ENCODE assay signal across 9 cellular contexts in genomic region chr16:55711959-55712876, GRCh38. TPM values are rescaled to one million over a fixed set of nuclear protein-coding genes. Genes with fewer than 3 reads are reported as not detected.
A peak's percentile ranks its signal among the peaks of the same experiment; 100 is the strongest.
DNase-seq lines count a peak whose midpoint lies in the region; ATAC-seq, FAIRE-seq and TF ChIP-seq lines count a peak whose summit lies in the region.
"Had no signal": no experiment of that assay in that cellular context is flagged by ENCODE, and none has a peak within 500 bp of the region (broad histone marks: within the 10 kb centered on the region; RNA-seq: fewer than 3 reads in every experiment).

No MANE protein-coding gene starts in this region.

- H3K4me3 ChIP-seq in A549: no peak overlapping the region
- no peak overlapping the region for H3K4me3 ChIP-seq in OCI-LY7 (ENCODE audit: low read depth, low read length, poor library complexity, severe bottlenecking)
- H3K4me3 ChIP-seq in fibroblast of lung (replicated peaks in 1 of 4; ENCODE audit: control extremely low read depth in 1 of 4, insufficient read depth in 1 of 4, low read depth in 3 of 4, low read length in 4 of 4): no peak overlapping the region
- no peak overlapping the region for H3K4me3 ChIP-seq in tibial artery

- H3K9ac ChIP-seq in fibroblast of lung (ENCODE audit: insufficient read depth, low read length): no peak overlapping the region

- H2AFZ ChIP-seq in OCI-LY7 (ENCODE audit: low read length) (no peak overlapping the region), fibroblast of lung (ENCODE audit: low read length) (no peak overlapping the region)

- DNase-seq in A549 (ENCODE audit: low read depth in 1 of 2, low spot score in 1 of 2) (peak; percentile 58 to 70), OCI-LY7 (ENCODE audit: low spot score) (peak; percentile 63), activated T-cell treated with anti-CD3 and anti-CD28 coated beads for 4 hours (peak; percentile 44), fibroblast of lung (ENCODE audit: low read depth in 2 of 2) (peak; percentile 21 to 64), neural crest cell (ENCODE audit: low read depth, low spot score) (peak; percentile 79), tibial artery (peak; percentile 57 to 75)

- no peaks in the 10 kb centered on the region for H3K9me2 ChIP-seq in OCI-LY7 (ENCODE audit: insufficient read depth, low read length)

- TF ChIP-seq RAD21 in A549 (conservative IDR thresholded peaks at IDR 0.05 in 1 of 2, IDR thresholded peaks at IDR 0.05 in 1 of 2): peak; percentile 75 to 81

- no peaks in the 10 kb centered on the region for H3K4me1 ChIP-seq in A549
- no peaks in the 10 kb centered on the region for H3K4me1 ChIP-seq in OCI-LY7 (ENCODE audit: insufficient read depth, low read length, poor library complexity, severe bottlenecking)
- no peaks in the 10 kb centered on the region for H3K4me1 ChIP-seq in fibroblast of lung (ENCODE audit: control insufficient read depth, extremely low read depth, insufficient read depth, low read length)
- no peaks in the 10 kb centered on the region for H3K4me1 ChIP-seq in tibial artery

- H3K27ac Mint-ChIP-seq in neural crest cell (ENCODE audit: unreplicated experiment): no peak overlapping the region
- H3K27ac Mint-ChIP-seq: stimulated activated naive CD8-positive, alpha-beta T cell treated with anti-CD3 and anti-CD28 coated beads, Interleukin-15, Interleukin-2, amounts not matched to agents 100 ng/mL and 50 ng/mL, for 24 hours had no signal

- TF ChIP-seq EP300 in A549 (IDR thresholded peaks at IDR 0.05): no peak

- H3K9me3 Mint-ChIP-seq in neural crest cell: no peaks in the 10 kb centered on the region
- H3K9me3 Mint-ChIP-seq: stimulated activated naive CD8-positive, alpha-beta T cell treated with anti-CD3 and anti-CD28 coated beads, Interleukin-15, Interleukin-2, amounts not matched to agents 100 ng/mL and 50 ng/mL, for 24 hours had no signal

- no peaks in the 10 kb centered on the region for H3K36me3 Mint-ChIP-seq in neural crest cell (ENCODE audit: low read depth)

- no peaks in the 10 kb centered on the region for H3K4me1 Mint-ChIP-seq in neural crest cell

- H3K36me3 ChIP-seq in OCI-LY7 (ENCODE audit: insufficient read depth, low read length): no peaks in the 10 kb centered on the region
- H3K36me3 ChIP-seq in fibroblast of lung (ENCODE audit: control insufficient read depth, insufficient read depth, low read length): no peaks in the 10 kb centered on the region
- no peaks in the 10 kb centered on the region for H3K36me3 ChIP-seq in tibial artery

- H3K4me2 ChIP-seq in A549 (no peak overlapping the region), OCI-LY7 (ENCODE audit: low read length) (no peak overlapping the region), fibroblast of lung (ENCODE audit: extremely low read depth, insufficient read depth, low read length) (no peak overlapping the region)

- TF ChIP-seq CTCF in A549 (IDR thresholded peaks at IDR 0.05) (peak; percentile 79), OCI-LY7 (conservative IDR thresholded peaks at IDR 0.05; ENCODE audit: low read length) (peak; percentile 85), fibroblast of lung (conservative IDR thresholded peaks at IDR 0.05 in 1 of 2, IDR thresholded peaks at IDR 0.05 in 1 of 2; ENCODE audit: low read depth in 1 of 2, low read length in 2 of 2) (peak; percentile 51 to 67), neural crest cell (conservative IDR thresholded peaks at IDR 0.05) (peak; percentile 82), tibial artery (IDR thresholded peaks at IDR 0.05) (peak; percentile 62 to 63)

- CTCF ChIA-PET in A549 (lab: Yijun Ruan, JAX): interaction anchor here (0.7 to 26.4 kb wide), 29 partner anchors 9 to 628 kb away, joined by 3 to 554 read pairs (median 4); partner anchors contain the start of gene CES1
- CTCF ChIA-PET in OCI-LY7 (lab: Charles Lee; ENCODE audit: unreplicated experiment): interaction anchor here (0.6 kb wide), 1 partner anchor 11 kb away, joined by 3 read pairs; no protein-coding TSS in a partner anchor

- H3K79me2 ChIP-seq in OCI-LY7 (ENCODE audit: insufficient read depth, low read depth, low read length) (no peaks in the 10 kb centered on the region), fibroblast of lung (ENCODE audit: control insufficient read depth, insufficient read depth, low read length) (no peaks in the 10 kb centered on the region)

- ATAC-seq in A549 (peak; percentile 84 to 99; a peak in 4 of 6 replicates), GM18498 (IDR thresholded peaks at IDR 0.05; ENCODE audit: unreplicated experiment) (peak; percentile 83), HG03520 (IDR thresholded peaks at IDR 0.05; ENCODE audit: unreplicated experiment) (peak; percentile 71)

- intact Hi-C loops in OCI-LY7 (cut with micrococcal nuclease; ENCODE audit: unreplicated experiment): loop anchor here (1.0 kb wide), 1 partner anchor 131 kb away; no protein-coding TSS in a partner anchor
- intact Hi-C loops in tibial artery (cut with DNase I; ENCODE audit: low total_unique reads): loop anchor here (5.0 kb wide), 1 partner anchor 130 kb away; no protein-coding TSS in a partner anchor

- WGBS in A549 (ENCODE audit: missing lambda C conversion rate): 24% methylated on average over 10 of the region's 10 CpGs

- H3K4me3 Mint-ChIP-seq in neural crest cell: no peak overlapping the region
- H3K4me3 Mint-ChIP-seq: stimulated activated naive CD8-positive, alpha-beta T cell treated with anti-CD3 and anti-CD28 coated beads, Interleukin-15, Interleukin-2, amounts not matched to agents 100 ng/mL and 50 ng/mL, for 24 hours had no signal

- BruUV-seq in OCI-LY7 (replicated peaks; lab: Mats Ljungman, UMichigan): no TSS peak

- TF ChIP-seq POLR2A in A549 (IDR thresholded peaks at IDR 0.05; ENCODE audit: low read length): no peak

- H3K9me3 ChIP-seq in A549 (no peaks in the 10 kb centered on the region), OCI-LY7 (ENCODE audit: low read length) (no peaks in the 10 kb centered on the region), fibroblast of lung (ENCODE audit: control insufficient read depth, insufficient read depth, low read depth, low read length) (no peaks in the 10 kb centered on the region), tibial artery (no peaks in the 10 kb centered on the region)

- no peaks in the 10 kb centered on the region for H3K27me3 ChIP-seq in fibroblast of lung (ENCODE audit: control insufficient read depth, insufficient read depth, low read length)
- peaks cover 0 to 39% of the 10 kb centered on the region in 2 donors for H3K27me3 ChIP-seq in tibial artery

- no peaks in the 10 kb centered on the region for H4K20me1 ChIP-seq in OCI-LY7 (ENCODE audit: insufficient read depth, low read length)
- H4K20me1 ChIP-seq in fibroblast of lung (ENCODE audit: control insufficient read depth, extremely low read depth, insufficient read depth, low read length): no peaks in the 10 kb centered on the region

- H3K27me3 Mint-ChIP-seq in neural crest cell (ENCODE audit: low read depth): peaks cover 51% of the 10 kb centered on the region

- peak; percentile 23 for FAIRE-seq in A549 (lab: Jason Lieb, UNC)

- POLR2A ChIA-PET in A549 (lab: Yijun Ruan, JAX) (no interaction called here), OCI-LY7 (lab: Charles Lee) (no interaction called here)

- H3K27ac ChIP-seq in A549 (no peak overlapping the region), OCI-LY7 (ENCODE audit: low read depth, low read length, poor library complexity, severe bottlenecking) (no peak overlapping the region), fibroblast of lung (ENCODE audit: insufficient read depth, low read length) (no peak overlapping the region), tibial artery (no peak overlapping the region)

TF ChIP-seq in A549, 52 proteins besides CTCF, POLR2A, EP300 and RAD21:
- peak; percentile 88 for TF ChIP-seq SMC3 (IDR thresholded peaks at IDR 0.05)
- no peak for TF ChIP-seq ZNF302 (CRISPR knock-in tag; IDR thresholded peaks at IDR 0.05)

RNA-seq across cellular contexts. Expression of gene SLC6A2, which starts 56.4 kb away (rescaled TPM):
- not detected in 2 replicates for polyA plus RNA-seq in A549 (2011; rRNA removed)
- polyA plus RNA-seq in A549 (2012; cell fraction: cytosol; rRNA removed): not detected in 2 replicates
- 0.05 TPM in 1 of 2 replicates, not detected in the other for polyA plus RNA-seq in A549 (2012; cell fraction: nucleus; rRNA removed)
- not detected in 3 replicates for polyA plus RNA-seq in A549 (2017; fragmentation: RNase III; extraction: RNeasy Plus Mini Kit Qiagen cat#74134 plus additional on column Dnase treatment)
- not detected in 2 replicates for polyA minus RNA-seq in A549 (2011; rRNA and poly(A)+ RNA removed)
- total RNA-seq in OCI-LY7 (2014; rRNA removed; shearing (Covaris generic)): not detected in 2 replicates
- not detected in 2 replicates for total RNA-seq in OCI-LY7 (2022)
- not detected in 2 replicates for total RNA-seq in fibroblast of lung
- not detected in 2 replicates for polyA plus RNA-seq in fibroblast of lung
- polyA plus RNA-seq in fibroblast of lung (2012): not detected in 2 replicates
- polyA minus RNA-seq in fibroblast of lung (ENCODE audit: low replicate concordance): not detected in 2 replicates
- not detected in 2 replicates for total RNA-seq in neural crest cell
